In the genomic region with DNA sequence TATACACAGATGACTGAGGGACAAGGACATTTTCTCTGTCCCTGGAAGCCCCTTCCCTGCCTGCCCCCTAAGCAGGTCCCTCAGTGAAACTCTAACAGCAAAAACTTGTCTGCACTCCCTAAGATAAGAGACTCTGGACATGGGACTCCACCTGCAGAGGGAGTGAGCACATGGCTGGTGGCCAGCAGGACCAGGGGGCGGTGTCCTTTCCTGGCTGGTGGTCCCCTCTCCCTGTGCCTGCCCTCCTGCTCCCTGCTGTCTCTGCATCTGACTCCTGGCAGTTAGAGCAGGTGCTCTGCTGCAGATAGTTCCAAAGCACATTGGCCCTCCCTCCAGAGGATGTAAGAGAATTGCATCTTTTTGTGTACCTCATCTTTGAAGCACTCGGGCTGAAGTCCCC, we compare ENCODE assay signal across 26 cellular contexts.
"Had no signal": no experiment of that assay in that cellular context is flagged by ENCODE, and none has a peak within 500 bp of the region (broad histone marks: within the 10 kb centered on the region; RNA-seq: fewer than 3 reads in every experiment).

No MANE protein-coding gene starts in this region.

- H3K36me3 ChIP-seq: esophagus muscularis mucosa, gastroesophageal sphincter, heart left ventricle, left lung, neural progenitor cell, pancreas, right lobe of liver, suprapubic skin, transverse colon, upper lobe of right lung, uterus had no signal

- DNase-seq: effector CD8-positive, alpha-beta T cell; foreskin keratinocyte; heart left ventricle; left cardiac atrium; left lung; mesenchymal stem cell; mucosa of descending colon; naive B cell; nucleus accumbens; pancreas; small intestine; stimulated activated CD4-positive, alpha-beta T cell treated with anti-CD3 and anti-CD28 coated beads, Interleukin-12 subunit alpha, Interleukin-12 subunit beta, amount 100 ng/mL, for 4 hours; stimulated activated CD4-positive, alpha-beta T cell treated with anti-CD3 and anti-CD28 coated beads, Interleukin-1b, Interleukin-23, amount 100 ng/mL, for 48 hours; stimulated activated CD4-positive, alpha-beta T cell treated with anti-CD3 and anti-CD28 coated beads, Interleukin-4, amount 100 ng/mL, for 1 hour; stimulated activated CD8-positive, alpha-beta memory T cell treated with anti-CD3 and anti-CD28 coated beads, Interleukin-4, amount 100 ng/mL, for 48 hours; stimulated activated naive CD4-positive, alpha-beta T cell; stimulated activated naive CD8-positive, alpha-beta T cell treated with anti-CD3 and anti-CD28 coated beads, Interleukin-15, amount 100 ng/mL, for 72 hours; transverse colon; upper lobe of right lung; uterus had no signal

- H3K4me1 ChIP-seq: esophagus muscularis mucosa, foreskin keratinocyte, gastroesophageal sphincter, heart left ventricle, left lung, pancreas, right lobe of liver, suprapubic skin, transverse colon, upper lobe of right lung, uterus had no signal

- H3K9me3 ChIP-seq: esophagus muscularis mucosa, gastroesophageal sphincter, heart left ventricle, left lung, mucosa of descending colon, pancreas, right lobe of liver, suprapubic skin, transverse colon, upper lobe of right lung, uterus had no signal

- H2AFZ ChIP-seq: hepatocyte, neural progenitor cell had no signal

- H3K4me2 ChIP-seq: hepatocyte, neural progenitor cell had no signal

- H3K9ac ChIP-seq: neural progenitor cell had no signal

- H3K27ac ChIP-seq: esophagus muscularis mucosa, foreskin keratinocyte, gastroesophageal sphincter, heart left ventricle, hepatocyte, left lung, neural progenitor cell, pancreas, right lobe of liver, suprapubic skin, transverse colon, upper lobe of right lung, uterus had no signal

- H3K27me3 ChIP-seq: foreskin keratinocyte, neural progenitor cell, pancreas, right lobe of liver, uterus had no signal

- H3K4me3 ChIP-seq: esophagus muscularis mucosa, gastroesophageal sphincter, heart left ventricle, hepatocyte, left lung, mucosa of descending colon, neural progenitor cell, pancreas, right lobe of liver, suprapubic skin, transverse colon, upper lobe of right lung, uterus had no signal

- ATAC-seq: foreskin keratinocyte; gastroesophageal sphincter; heart left ventricle; left cardiac atrium; left lung; mucosa of descending colon; pancreas; right lobe of liver; stimulated activated naive CD8-positive, alpha-beta T cell treated with anti-CD3 and anti-CD28 coated beads, Interleukin-15, amount 100 ng/mL, for 72 hours; upper lobe of right lung had no signal
